11 cellular contexts compared by ENCODE assay signal in the genomic region with DNA sequence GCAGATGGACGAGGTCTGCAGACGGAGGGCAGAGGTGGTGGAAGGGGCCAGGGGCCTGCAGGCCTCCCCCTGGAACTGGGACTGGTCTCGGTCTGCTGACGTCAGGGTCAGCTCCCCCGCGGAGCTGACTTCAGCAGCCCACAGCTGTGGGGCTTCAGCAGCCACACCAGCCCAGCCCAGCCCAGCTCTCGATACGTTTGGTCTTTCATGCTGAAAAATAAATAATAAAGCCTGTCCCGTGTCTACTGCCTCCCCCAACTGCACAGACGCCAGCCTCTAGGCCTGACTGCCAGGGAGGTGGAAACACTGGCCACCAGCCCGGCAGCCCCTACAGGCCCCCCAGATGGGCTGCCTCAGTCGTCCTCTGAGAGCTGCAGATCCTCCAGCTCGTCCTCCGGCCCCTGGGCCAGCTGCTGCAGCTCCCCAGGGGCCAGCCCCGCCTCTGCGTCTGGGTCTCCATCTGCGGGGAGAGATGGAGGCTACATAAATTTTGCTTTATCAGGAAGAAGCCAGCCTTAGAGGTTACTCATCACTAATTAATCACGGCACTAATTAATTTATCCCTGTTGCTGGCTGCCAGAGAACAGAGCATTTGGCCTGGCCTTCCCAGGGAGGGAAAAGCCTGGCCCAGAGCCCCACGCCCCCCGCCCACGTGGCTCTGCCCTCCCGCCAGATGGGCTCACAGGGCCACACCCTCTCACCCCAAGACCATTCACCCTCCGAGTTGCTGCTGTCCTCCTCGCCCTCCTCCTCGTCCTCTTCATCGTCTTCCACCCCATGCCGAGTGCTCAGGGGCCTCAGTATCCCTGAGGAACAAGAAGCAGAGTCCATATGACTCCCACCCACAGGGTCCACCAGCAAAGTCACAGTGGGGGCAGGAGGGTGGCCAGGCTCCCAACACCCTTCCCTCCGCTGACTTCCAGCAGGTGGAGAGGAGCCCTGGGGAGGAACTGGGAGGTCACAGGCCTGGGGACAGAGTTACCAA. TPM values are rescaled to one million over a fixed set of nuclear protein-coding genes. Genes with fewer than 3 reads are reported as not detected.
DNase-seq lines count a peak whose midpoint lies in the region; ATAC-seq and TF ChIP-seq lines count a peak whose summit lies in the region.
"Had no signal": no experiment of that assay in that cellular context is flagged by ENCODE, and none has a peak within 500 bp of the region (broad histone marks: within the 10 kb centered on the region; RNA-seq: fewer than 3 reads in every experiment).

No MANE protein-coding gene starts in this region.

- peaks cover 33 to 37% (median 34%) of the 10 kb centered on the region in 4 donors for H3K4me1 ChIP-seq in upper lobe of left lung

- 78 to 82% methylated on average over 22 to 28 of the region's 28 CpGs for WGBS in upper lobe of left lung, 2 donors

- TF ChIP-seq CTCF in upper lobe of left lung (IDR thresholded peaks at IDR 0.05): no peak

- no peak for TF ChIP-seq POLR2A in upper lobe of left lung (IDR thresholded peaks at IDR 0.05)

- intact Hi-C loops in left ventricle myocardium superior (cut with micrococcal nuclease): no loop called here

- peak overlapping the region in 2 of 4 donors; percentile 35 to 56 for H3K27ac ChIP-seq in upper lobe of left lung
- H3K27ac ChIP-seq: epithelial cell of prostate had no signal

- ATAC-seq in left ventricle myocardium superior (peak; percentile 42), upper lobe of left lung (ENCODE audit: low FRiP score in 2 of 2) (peak; percentile 13 to 34), GM21786 (IDR thresholded peaks at IDR 0.05; ENCODE audit: unreplicated experiment) (no peak)
- ATAC-seq: activated CD8-positive, alpha-beta T cell treated with anti-CD3 and anti-CD28 coated beads for 36 hours had no signal

- no peak overlapping the region for H3K4me3 ChIP-seq in upper lobe of left lung

- no peak for TF ChIP-seq EP300 in upper lobe of left lung (IDR thresholded peaks at IDR 0.05)

- DNase-seq in NCI-H524 (lab: John Stamatoyannopoulos, UW): peak; percentile 35 to 70
- DNase-seq in NCI-H524 treated with DMSO at 0.1 percent for 48 hours (lab: John Stamatoyannopoulos, UW): no peak
- DNase-seq in amniotic epithelial cell (ENCODE audit: low read depth): peak; percentile 92
- peak; percentile 73 for DNase-seq in left ventricle myocardium superior
- DNase-seq in upper lobe of left lung: peak in 1 of 2 donors; percentile 84
- DNase-seq in KG1 (lab: John Stamatoyannopoulos, UW): no peak
- no peak for DNase-seq in stimulated activated CD4-positive, alpha-beta T cell treated with anti-CD3 and anti-CD28 coated beads, Interleukin-15, amount 100 ng/mL, for 24 hours
- DNase-seq: activated CD8-positive, alpha-beta T cell treated with anti-CD3 and anti-CD28 coated beads for 36 hours; NCI-H2029 treated with DMSO at 0.1 percent for 48 hours had no signal

- no peaks in the 10 kb centered on the region for H3K9me3 ChIP-seq in upper lobe of left lung

- H3K27me3 ChIP-seq in upper lobe of left lung: peaks cover 4 to 38% (median 26%) of the 10 kb centered on the region in 4 donors

- H3K36me3 ChIP-seq in upper lobe of left lung: peaks cover 8 to 54% (median 51%) of the 10 kb centered on the region in 4 donors

RNA-seq across cellular contexts. Expression of a gene that starts 14.4 kb away (rescaled TPM):
- 46.8 TPM for total RNA-seq in left ventricle myocardium superior
- 10 to 100 TPM; 28.7 to 66.0 (median 51.0) TPM for total RNA-seq in upper lobe of left lung

RNA-seq across cellular contexts. Expression of a gene that starts 15.8 kb away (rescaled TPM):
- total RNA-seq in left ventricle myocardium superior: 6.6 TPM
- total RNA-seq in upper lobe of left lung: 10 to 100 TPM in 4 of 6 donors, 1 to 10 TPM in 2; 4.7 to 45.1 (median 16.5) TPM

RNA-seq across cellular contexts. Expression of a gene that starts 20.9 kb away (rescaled TPM):
- 2.1 TPM for total RNA-seq in left ventricle myocardium superior
- 1 to 10 TPM; 1.0 to 9.3 (median 2.4) TPM for total RNA-seq in upper lobe of left lung
- total RNA-seq: activated CD8-positive, alpha-beta T cell treated with anti-CD3 and anti-CD28 coated beads for 36 hours had no signal

RNA-seq across cellular contexts. Expression of a gene that starts 21.6 kb away (rescaled TPM):
- total RNA-seq in left ventricle myocardium superior: not detected
- total RNA-seq in upper lobe of left lung: 10 to 100 TPM in 1 of 6 donors, 1 to 10 TPM in 5; 1.1 to 11.5 (median 1.6) TPM

RNA-seq across cellular contexts. Expression of a gene that starts 37.3 kb away (rescaled TPM):
- total RNA-seq in left ventricle myocardium superior (187 TPM), upper lobe of left lung (1 to 10 TPM in 1 of 6 donors, under 1 TPM in 3, not detected in 2; 0.15 to 1.0 (median 0.36) TPM)
- total RNA-seq: activated CD8-positive, alpha-beta T cell treated with anti-CD3 and anti-CD28 coated beads for 36 hours had no signal

Comparison
In these comparisons a context has a peak if more than half of its experiments do, and no peak if none do; other contexts are left out.
1. DNase-seq: peak in NCI-H524 (2 of 2), amniotic epithelial cell (single experiment) and left ventricle myocardium superior (single experiment); none in NCI-H524 treated with DMSO at 0.1 percent for 48 hours (single experiment), KG1 (single experiment) and stimulated activated CD4-positive, alpha-beta T cell treated with anti-CD3 and anti-CD28 coated beads, Interleukin-15, amount 100 ng/mL, for 24 hours (single experiment).